8 cellular contexts compared by ENCODE assay signal in the genomic region with DNA sequence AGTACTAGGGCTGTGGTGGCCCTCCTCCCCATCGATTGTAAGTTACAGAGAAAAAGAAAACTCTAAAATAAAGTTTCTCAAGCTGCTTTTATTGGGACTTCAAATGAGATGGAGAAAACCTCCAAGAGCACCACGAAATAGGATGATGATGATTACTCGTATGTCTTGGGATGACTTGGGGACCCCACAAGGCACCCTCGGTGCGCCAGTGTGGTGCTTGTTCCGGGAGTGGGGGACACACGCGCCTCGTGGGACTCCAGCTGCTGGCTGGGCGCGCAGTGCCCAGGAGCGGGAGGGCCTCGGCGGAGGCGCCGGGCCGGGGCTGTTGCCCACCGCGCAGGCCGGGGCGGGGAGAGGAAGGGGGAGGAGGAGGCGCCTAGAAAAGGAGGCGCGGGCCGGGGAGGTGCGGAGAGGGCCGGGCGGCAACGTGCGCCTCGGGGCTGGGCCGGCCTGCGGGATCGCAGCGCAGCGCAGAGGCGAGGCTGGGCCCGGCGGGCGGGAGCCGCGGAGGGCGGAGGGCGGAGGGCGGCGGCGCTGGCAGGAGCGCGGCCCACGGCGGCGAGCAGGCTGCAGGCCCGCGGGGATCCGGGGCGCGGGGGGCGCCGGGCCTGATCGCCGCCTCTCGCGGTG. TPM values are rescaled to one million over a fixed set of nuclear protein-coding genes. Genes with fewer than 3 reads are reported as not detected.
DNase-seq lines count a peak whose midpoint lies in the region; ATAC-seq and TF ChIP-seq lines count a peak whose summit lies in the region.

A gene with protein sequence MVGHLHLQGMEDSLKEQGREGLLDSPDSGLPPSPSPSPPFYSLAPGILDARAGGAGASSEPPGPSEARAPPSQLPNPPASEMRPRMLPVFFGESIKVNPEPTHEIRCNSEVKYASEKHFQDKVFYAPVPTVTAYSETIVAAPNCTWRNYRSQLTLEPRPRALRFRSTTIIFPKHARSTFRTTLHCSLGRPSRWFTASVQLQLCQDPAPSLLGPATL (plus strand): TSS at position 408 of the 630 bp plus-strand sequence. CDS start 337 bp downstream, outside the sequence.

- no peaks in the 10 kb centered on the region for H3K9me3 Mint-ChIP-seq in activated CD4-positive, alpha-beta T cell treated with anti-CD3 and anti-CD28 coated beads for 36 hours (ENCODE audit: low read depth)

- peak; percentile 55 for ATAC-seq in activated CD4-positive, alpha-beta T cell treated with anti-CD3 and anti-CD28 coated beads for 36 hours
- peak; percentile 53 for ATAC-seq in lung (ENCODE audit: insufficient read depth, low FRiP score)
- no peak for ATAC-seq in HG02970 (IDR thresholded peaks at IDR 0.05; ENCODE audit: low FRiP score, unreplicated experiment)
- ATAC-seq in HG02973 (IDR thresholded peaks at IDR 0.05; ENCODE audit: unreplicated experiment), result no peak
- ATAC-seq in GM18858 (IDR thresholded peaks at IDR 0.05; ENCODE audit: unreplicated experiment), result no peak

- H3K4me3 ChIP-seq in coronary artery (peak within 1 kb of the TSS; percentile 71), lung (no peak within 1 kb of the TSS), thymus (ENCODE audit: low read length) (peak within 1 kb of the TSS; percentile 28)

- POLR2A ChIA-PET in activated CD4-positive, alpha-beta T cell treated with anti-CD3 and anti-CD28 coated beads for 36 hours (lab: Charles Lee), result no interaction called here

- 5 to 8% methylated on average over 26 to 63 of the region's 63 CpGs for WGBS in lung, 2 donors
- WGBS in thymus, result 5% methylated on average over 63 of the region's 63 CpGs

- H3K36me3 Mint-ChIP-seq in activated CD4-positive, alpha-beta T cell treated with anti-CD3 and anti-CD28 coated beads for 36 hours (ENCODE audit: low read depth), result no peaks in the 10 kb centered on the region

- H3K36me3 ChIP-seq in lung (ENCODE audit: control insufficient read depth in 2 of 2, insufficient read depth in 2 of 2, low read length in 2 of 2), result no peaks in the 10 kb centered on the region
- H3K36me3 ChIP-seq in thymus (ENCODE audit: control insufficient read depth, insufficient read depth), result no peaks in the 10 kb centered on the region

- TF ChIP-seq CTCF in coronary artery (IDR thresholded peaks at IDR 0.05), result no peak
- TF ChIP-seq CTCF in lung (IDR thresholded peaks at IDR 0.05; ENCODE audit: control extremely low read depth, extremely low read depth), result no peak

- no peak within 1 kb of the TSS for H3K4me3 Mint-ChIP-seq in activated CD4-positive, alpha-beta T cell treated with anti-CD3 and anti-CD28 coated beads for 36 hours

- no peak within 1 kb of the TSS for H3K27ac Mint-ChIP-seq in activated CD4-positive, alpha-beta T cell treated with anti-CD3 and anti-CD28 coated beads for 36 hours

- intact Hi-C loops in activated CD4-positive, alpha-beta T cell treated with anti-CD3 and anti-CD28 coated beads for 36 hours (cut with DNase I, micrococcal nuclease), result no loop called here

- H3K27me3 ChIP-seq in lung (ENCODE audit: control insufficient read depth, insufficient read depth) (no peaks in the 10 kb centered on the region), thymus (ENCODE audit: control insufficient read depth, insufficient read depth) (peaks cover 32% of the 10 kb centered on the region)

- peak; percentile 12 for DNase-seq in activated CD4-positive, alpha-beta T cell treated with anti-CD3 and anti-CD28 coated beads for 36 hours
- no peak for DNase-seq in activated CD4-positive, alpha-beta T cell treated with anti-CD3 and anti-CD28 coated beads for 1 hour
- no peak for DNase-seq in coronary artery (ENCODE audit: low spot score)
- DNase-seq in lung (ENCODE audit: low spot score), result no peak

- H3K4me1 ChIP-seq in lung (ENCODE audit: control insufficient read depth in 2 of 2, insufficient read depth in 2 of 2, low read length in 2 of 2) (peaks cover 0 to 6% of the 10 kb centered on the region in 2 donors), thymus (ENCODE audit: control insufficient read depth, insufficient read depth, low read length) (peaks cover 7% of the 10 kb centered on the region)

- CTCF ChIA-PET in activated CD4-positive, alpha-beta T cell treated with anti-CD3 and anti-CD28 coated beads for 36 hours (lab: Charles Lee), result interaction anchor here (0.7 kb wide), 1 partner anchor 239 kb away, joined by 5 read pairs; no protein-coding TSS in a partner anchor

- H3K4me1 Mint-ChIP-seq in activated CD4-positive, alpha-beta T cell treated with anti-CD3 and anti-CD28 coated beads for 36 hours, result no peaks in the 10 kb centered on the region

- H3K27ac ChIP-seq in coronary artery (no peak within 1 kb of the TSS), lung (ENCODE audit: low read depth in 1 of 2, low read length in 1 of 2) (no peak within 1 kb of the TSS), thymus (ENCODE audit: low read depth) (no peak within 1 kb of the TSS)

- peaks cover 23% of the 10 kb centered on the region for H3K27me3 Mint-ChIP-seq in activated CD4-positive, alpha-beta T cell treated with anti-CD3 and anti-CD28 coated beads for 36 hours

- H3K9me3 ChIP-seq in lung (ENCODE audit: control insufficient read depth in 2 of 2, insufficient read depth in 1 of 2, low read length in 1 of 2) (no peaks in the 10 kb centered on the region), thymus (ENCODE audit: control insufficient read depth) (no peaks in the 10 kb centered on the region)

RNA-seq across cellular contexts. Expression of the gene that starts here (rescaled TPM):
- total RNA-seq in activated CD4-positive, alpha-beta T cell treated with anti-CD3 and anti-CD28 coated beads for 36 hours, result not detected
- 1 to 10 TPM in 1 of 2 donors, under 1 TPM in 1; 0.40 to 1.6 TPM for total RNA-seq in lung
- polyA plus RNA-seq in lung, result 1 to 10 TPM; 1.2 to 1.8 TPM
- 0.59 TPM for polyA plus RNA-seq in thymus

Comparison
In these comparisons a context has a peak if more than half of its experiments do, and no peak if none do; other contexts are left out.
1. Peak in DNase-seq and ATAC-seq in activated CD4-positive, alpha-beta T cell treated with anti-CD3 and anti-CD28 coated beads for 36 hours; RNA of the gene not detected or under 1 TPM.